In the genomic region with DNA sequence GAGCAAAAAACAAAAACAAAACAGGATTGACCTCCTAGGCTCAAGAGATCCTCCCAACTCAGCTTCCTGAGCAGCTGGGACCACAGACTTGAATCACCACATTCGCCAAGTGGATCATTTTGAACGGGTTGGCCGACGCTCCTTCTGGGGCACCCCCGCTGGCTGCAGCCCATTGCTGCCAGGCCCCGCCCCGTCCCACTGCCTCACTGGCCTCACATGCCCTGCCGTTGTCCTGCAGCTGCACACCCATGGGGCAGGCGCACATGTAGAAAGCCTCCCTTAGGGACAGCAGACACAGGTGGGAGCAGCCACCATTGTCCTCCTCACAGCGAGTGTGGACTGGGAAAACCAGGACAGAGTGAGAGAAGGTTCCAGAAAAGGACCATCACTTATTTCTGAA, we compare ENCODE assay signal across 1 cellular context.
TF ChIP-seq lines count a peak whose summit lies in the region.

No MANE protein-coding gene starts in this region.

TF ChIP-seq in IMR-90, 13 proteins besides CTCF, POLR2A, EP300 and RAD21 (continued from another document):
- TF ChIP-seq, protein P1, sequence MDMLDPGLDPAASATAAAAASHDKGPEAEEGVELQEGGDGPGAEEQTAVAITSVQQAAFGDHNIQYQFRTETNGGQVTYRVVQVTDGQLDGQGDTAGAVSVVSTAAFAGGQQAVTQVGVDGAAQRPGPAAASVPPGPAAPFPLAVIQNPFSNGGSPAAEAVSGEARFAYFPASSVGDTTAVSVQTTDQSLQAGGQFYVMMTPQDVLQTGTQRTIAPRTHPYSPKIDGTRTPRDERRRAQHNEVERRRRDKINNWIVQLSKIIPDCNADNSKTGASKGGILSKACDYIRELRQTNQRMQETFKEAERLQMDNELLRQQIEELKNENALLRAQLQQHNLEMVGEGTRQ (IDR thresholded peaks at IDR 0.05; ENCODE audit: low read depth, low read length): no peak
